In the genomic region with DNA sequence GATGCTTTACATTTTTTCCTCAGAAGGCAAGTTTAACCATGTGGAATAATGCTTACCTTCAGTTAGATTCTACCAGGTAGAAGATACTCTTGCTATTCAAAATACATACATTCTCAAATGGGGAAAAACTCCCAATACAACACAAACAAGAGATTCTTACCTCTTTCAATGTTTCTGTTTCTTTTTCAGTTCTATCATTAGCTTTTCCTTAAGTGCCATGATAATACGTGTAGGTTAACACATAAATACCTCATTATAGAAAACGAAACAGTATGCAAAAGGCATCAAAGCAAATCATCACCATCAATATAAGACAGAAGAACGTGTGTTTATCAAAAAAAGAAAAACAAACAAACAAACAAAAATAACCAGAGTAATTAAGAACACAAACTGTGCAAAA, we compare ENCODE assay signal across 20 cellular contexts.
DNase-seq lines count a peak whose midpoint lies in the region; ATAC-seq, FAIRE-seq and TF ChIP-seq lines count a peak whose summit lies in the region.
"Had no signal": no experiment of that assay in that cellular context is flagged by ENCODE, and none has a peak within 500 bp of the region (broad histone marks: within the 10 kb centered on the region; RNA-seq: fewer than 3 reads in every experiment).

No MANE protein-coding gene starts in this region.

- ATAC-seq in GM18867 (IDR thresholded peaks at IDR 0.05; ENCODE audit: unreplicated experiment) (peak; percentile 53), HG03432 (IDR thresholded peaks at IDR 0.05; ENCODE audit: unreplicated experiment) (peak; percentile 78), HG03039 (IDR thresholded peaks at IDR 0.05; ENCODE audit: unreplicated experiment) (no peak)
- ATAC-seq: CD8-positive, alpha-beta T cell had no signal

- H3K4me3 ChIP-seq in MM.1S (ENCODE audit: low read length) = peak overlapping the region; percentile 33
- H3K4me3 ChIP-seq in Karpas-422 (ENCODE audit: low read length) = no peak overlapping the region
- H3K4me3 ChIP-seq: BLaER1 treated with 17β-estradiol and CSF1 and Interleukin-3, amounts not matched to agents 10 nM and 100 nM had no signal

- H3K27me3 ChIP-seq in MM.1S (replicated peaks; ENCODE audit: insufficient read depth, low read length) (no peaks in the 10 kb centered on the region), Karpas-422 (ENCODE audit: low read length) (no peaks in the 10 kb centered on the region)
- H3K27me3 ChIP-seq: BLaER1 treated with 17β-estradiol and CSF1 and Interleukin-3, amounts not matched to agents 10 nM and 100 nM had no signal

- H4K20me1 ChIP-seq in MM.1S (ENCODE audit: insufficient read depth, low read length) = no peaks in the 10 kb centered on the region
- no peaks in the 10 kb centered on the region for H4K20me1 ChIP-seq in Karpas-422 (ENCODE audit: insufficient read depth, low read depth, low read length)
- H4K20me1 ChIP-seq: BLaER1 treated with 17β-estradiol and CSF1 and Interleukin-3, amounts not matched to agents 10 nM and 100 nM had no signal

- H3K4me2 ChIP-seq in MM.1S (ENCODE audit: low read depth, low read length) = peak overlapping the region; percentile 59
- H3K4me2 ChIP-seq in Karpas-422 (ENCODE audit: low read depth, low read length, poor library complexity, severe bottlenecking) = no peak overlapping the region
- H3K4me2 ChIP-seq: BLaER1 treated with 17β-estradiol and CSF1 and Interleukin-3, amounts not matched to agents 10 nM and 100 nM had no signal

- no peaks in the 10 kb centered on the region for H3K9me2 ChIP-seq in MM.1S (replicated peaks; ENCODE audit: insufficient read depth, low read length)
- no peaks in the 10 kb centered on the region for H3K9me2 ChIP-seq in Karpas-422 (replicated peaks; ENCODE audit: insufficient read depth, low read length)

- peak overlapping the region; percentile 7 for H2AFZ ChIP-seq in MM.1S (ENCODE audit: low read length)
- H2AFZ ChIP-seq in Karpas-422 (ENCODE audit: low read length) = no peak overlapping the region

- H3K79me2 ChIP-seq in MM.1S (ENCODE audit: low read length) (no peaks in the 10 kb centered on the region), Karpas-422 (ENCODE audit: low read length) (no peaks in the 10 kb centered on the region)

- H3K9ac ChIP-seq in MM.1S (ENCODE audit: low read length) (no peak overlapping the region), Karpas-422 (ENCODE audit: low read length) (no peak overlapping the region)
- H3K9ac ChIP-seq: BLaER1 treated with 17β-estradiol and CSF1 and Interleukin-3, amounts not matched to agents 10 nM and 100 nM had no signal

- no peak for TF ChIP-seq CTCF in MM.1S (IDR thresholded peaks at IDR 0.05; ENCODE audit: low read length)

- H3K9me3 ChIP-seq in MM.1S (replicated peaks; ENCODE audit: insufficient read depth, low read length) = no peaks in the 10 kb centered on the region
- H3K9me3 ChIP-seq in Karpas-422 (ENCODE audit: low read length) = no peaks in the 10 kb centered on the region
- H3K9me3 ChIP-seq: BLaER1 treated with 17β-estradiol and CSF1 and Interleukin-3, amounts not matched to agents 10 nM and 100 nM; Caco-2 had no signal

- FAIRE-seq in HTR-8/SVneo (lab: Jason Lieb, UNC) = no peak
- FAIRE-seq: A204.1, G401.6, GM12891 had no signal

- H3K27ac ChIP-seq in MM.1S (ENCODE audit: low read length) (peak overlapping the region; percentile 47; the same call in 1 of the 2 replicates), Karpas-422 (ENCODE audit: low read length) (no peak overlapping the region)
- H3K27ac ChIP-seq: BLaER1 treated with 17β-estradiol and CSF1 and Interleukin-3, amounts not matched to agents 10 nM and 100 nM; C4-2B had no signal

- H3K4me1 ChIP-seq in MM.1S (ENCODE audit: low read length) (peaks cover 10% of the 10 kb centered on the region), Karpas-422 (ENCODE audit: low read length) (no peaks in the 10 kb centered on the region)
- H3K4me1 ChIP-seq: BLaER1 treated with 17β-estradiol and CSF1 and Interleukin-3, amounts not matched to agents 10 nM and 100 nM; Caco-2 had no signal

- H3K36me3 ChIP-seq in MM.1S (replicated peaks; ENCODE audit: insufficient read depth, low read length) (no peaks in the 10 kb centered on the region), Karpas-422 (ENCODE audit: insufficient read depth, low read length) (no peaks in the 10 kb centered on the region)
- H3K36me3 ChIP-seq: BLaER1 treated with 17β-estradiol and CSF1 and Interleukin-3, amounts not matched to agents 10 nM and 100 nM had no signal

- peak; percentile 65 for DNase-seq in MM.1S
- no peak for DNase-seq in Karpas-422
- no peak for DNase-seq in occipital lobe (lab: John Stamatoyannopoulos, UW)
- DNase-seq in HTR-8/SVneo (ENCODE audit: insufficient read length, low spot score) = no peak
- DNase-seq: 8988T; AML-193; Caco-2; Calu3; CD4-positive, alpha-beta T cell; CD8-positive, alpha-beta T cell; DMS79 treated with DMSO at 0.1 percent for 48 hours; GF-D8 had no signal

- peaks cover 6% of the 10 kb centered on the region; the same call in 1 of the 2 replicates for H3F3A ChIP-seq in MM.1S (ENCODE audit: insufficient read depth, low read length)
